Comparison of ENCODE assay signal across 8 cellular contexts in the genomic region with DNA sequence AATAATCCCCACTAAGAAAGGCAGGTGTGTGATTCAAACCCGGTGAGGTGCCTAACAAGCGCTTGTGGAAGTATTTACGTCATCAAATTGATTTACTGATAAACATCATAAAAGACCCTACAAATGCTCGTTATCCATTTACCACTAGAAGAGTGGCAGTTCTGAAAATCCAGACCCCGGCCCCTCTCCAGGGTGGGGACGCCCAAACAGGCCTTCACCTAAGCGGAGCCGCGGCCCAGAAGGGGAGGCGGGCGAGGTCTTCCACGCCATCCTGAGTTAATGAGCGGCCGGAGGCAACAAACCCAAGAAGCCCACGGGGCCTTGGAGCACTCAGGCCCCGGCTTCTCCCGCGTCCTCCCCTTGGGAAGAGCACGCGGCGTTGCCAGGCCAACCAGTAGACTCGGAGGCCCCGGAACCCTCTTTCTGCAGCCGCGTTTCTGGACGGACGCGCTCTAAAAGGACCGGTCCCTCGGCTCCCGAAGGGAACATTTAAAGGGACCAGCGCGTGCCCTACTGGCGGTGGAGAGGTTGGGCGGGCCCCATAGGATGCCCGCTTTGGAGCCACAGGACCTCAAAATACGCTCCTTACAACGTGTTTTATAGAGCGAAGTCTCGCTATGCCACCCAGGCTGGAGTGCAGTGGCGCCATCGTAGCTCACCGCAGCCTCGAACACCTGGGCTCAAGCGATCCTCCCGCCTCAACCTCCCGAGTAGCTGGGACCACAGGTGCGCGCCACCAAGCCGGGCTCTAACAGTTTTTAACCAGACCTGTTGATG. TPM values are rescaled to one million over a fixed set of nuclear protein-coding genes. Genes with fewer than 3 reads are reported as not detected.
DNase-seq lines count a peak whose midpoint lies in the region; ATAC-seq and TF ChIP-seq lines count a peak whose summit lies in the region.

No MANE protein-coding gene starts in this region.

- peak overlapping the region; percentile 74 for H3K4me3 Mint-ChIP-seq in activated CD4-positive, alpha-beta T cell treated with anti-CD3 and anti-CD28 coated beads, Interleukin-2, amount 10 ng/mL, durations not matched to agents 24 days and 14 days

- no peaks in the 10 kb centered on the region for H3K9me3 Mint-ChIP-seq in activated CD4-positive, alpha-beta T cell treated with anti-CD3 and anti-CD28 coated beads, Interleukin-2, amount 10 ng/mL, durations not matched to agents 24 days and 14 days

- whole genome bisulfite sequencing in lower leg skin, 2 donors, result 5 to 8% methylated on average over 37 to 40 of the region's 50 CpGs

- peak overlapping the region; percentile 61 for H3K4me3 ChIP-seq in lower leg skin (ENCODE audit: low read depth, poor library complexity, severe bottlenecking)

- no peak overlapping the region for H3K27ac Mint-ChIP-seq in activated CD4-positive, alpha-beta T cell treated with anti-CD3 and anti-CD28 coated beads, Interleukin-2, amount 10 ng/mL, durations not matched to agents 24 days and 14 days

- peaks cover 38% of the 10 kb centered on the region for H3K27me3 Mint-ChIP-seq in activated CD4-positive, alpha-beta T cell treated with anti-CD3 and anti-CD28 coated beads, Interleukin-2, amount 10 ng/mL, durations not matched to agents 24 days and 14 days

- no peak for TF ChIP-seq POLR2A in lower leg skin (IDR thresholded peaks at IDR 0.05)

- DNase-seq in EL, result peak; percentile 90
- DNase-seq in LoVo (ENCODE audit: low spot score), result peak; percentile 85
- peak; percentile 86 for DNase-seq in activated CD4-positive, alpha-beta T cell treated with anti-CD3 and anti-CD28 coated beads, Interleukin-2, amount 10 ng/mL, durations not matched to agents 24 days and 14 days
- peak; percentile 3 for DNase-seq in effector CD8-positive, alpha-beta T cell (lab: John Stamatoyannopoulos, UW)
- DNase-seq in lower leg skin (ENCODE audit: low spot score in 2 of 2), result peak; percentile 70 to 96
- peak; percentile 68 for DNase-seq in stimulated activated CD4-positive, alpha-beta T cell treated with anti-CD3 and anti-CD28 coated beads, Interleukin-1b, Interleukin-23, amount 100 ng/mL, for 48 hours

- peaks cover 14% of the 10 kb centered on the region for H3K4me1 Mint-ChIP-seq in activated CD4-positive, alpha-beta T cell treated with anti-CD3 and anti-CD28 coated beads, Interleukin-2, amount 10 ng/mL, durations not matched to agents 24 days and 14 days

- intact Hi-C loops in activated CD4-positive, alpha-beta T cell treated with anti-CD3 and anti-CD28 coated beads, Interleukin-2, amount 10 ng/mL, durations not matched to agents 24 days and 14 days (cut with micrococcal nuclease), result no loop called here
- intact Hi-C loops in lower leg skin (cut with DNase I; ENCODE audit: low total_unique reads), result no loop called here

- no peak for TF ChIP-seq CTCF in lower leg skin (IDR thresholded peaks at IDR 0.05)

- no peaks in the 10 kb centered on the region for H3K36me3 Mint-ChIP-seq in activated CD4-positive, alpha-beta T cell treated with anti-CD3 and anti-CD28 coated beads, Interleukin-2, amount 10 ng/mL, durations not matched to agents 24 days and 14 days (ENCODE audit: low read depth)

- no peak for ATAC-seq in HG03175 (IDR thresholded peaks at IDR 0.05; ENCODE audit: unreplicated experiment)
- no peak for ATAC-seq in GM19455 (IDR thresholded peaks at IDR 0.05; ENCODE audit: unreplicated experiment)

RNA-seq across cellular contexts. Expression of a gene that starts 3.5 kb away (rescaled TPM):
- 0.05 and 0.21 TPM in 2 replicates for total RNA-seq in activated CD4-positive, alpha-beta T cell treated with anti-CD3 and anti-CD28 coated beads, Interleukin-2, amount 10 ng/mL, durations not matched to agents 24 days and 14 days
- total RNA-seq in lower leg skin, result 10 to 100 TPM; 39.5 to 76.9 (median 64.0) TPM

RNA-seq across cellular contexts. Expression of a gene that starts 11.6 kb away (rescaled TPM):
- total RNA-seq in activated CD4-positive, alpha-beta T cell treated with anti-CD3 and anti-CD28 coated beads, Interleukin-2, amount 10 ng/mL, durations not matched to agents 24 days and 14 days, result 59.2 and 64.7 TPM in 2 replicates
- 10 to 100 TPM; 45.2 to 54.5 (median 51.4) TPM for total RNA-seq in lower leg skin

Comparison
In these comparisons a context has a peak if more than half of its experiments do, and no peak if none do; other contexts are left out.
1. DNase-seq: peak in every context shown above with its lines; median percentile 90 in EL; 86 in activated CD4-positive, alpha-beta T cell treated with anti-CD3 and anti-CD28 coated beads, Interleukin-2, amount 10 ng/mL, durations not matched to agents 24 days and 14 days; 85 in LoVo; 83 in lower leg skin; 68 in stimulated activated CD4-positive, alpha-beta T cell treated with anti-CD3 and anti-CD28 coated beads, Interleukin-1b, Interleukin-23, amount 100 ng/mL, for 48 hours; 3 in effector CD8-positive, alpha-beta T cell.
2. RNA of a gene that starts 3.5 kb away (total RNA-seq): 39.5 to 76.9 TPM in lower leg skin; 0.05 to 0.21 TPM in activated CD4-positive, alpha-beta T cell treated with anti-CD3 and anti-CD28 coated beads, Interleukin-2, amount 10 ng/mL, durations not matched to agents 24 days and 14 days; every median in the first group is over 10 times any median in the second.